ENCODE assay signal across 9 cellular contexts in the genomic region with DNA sequence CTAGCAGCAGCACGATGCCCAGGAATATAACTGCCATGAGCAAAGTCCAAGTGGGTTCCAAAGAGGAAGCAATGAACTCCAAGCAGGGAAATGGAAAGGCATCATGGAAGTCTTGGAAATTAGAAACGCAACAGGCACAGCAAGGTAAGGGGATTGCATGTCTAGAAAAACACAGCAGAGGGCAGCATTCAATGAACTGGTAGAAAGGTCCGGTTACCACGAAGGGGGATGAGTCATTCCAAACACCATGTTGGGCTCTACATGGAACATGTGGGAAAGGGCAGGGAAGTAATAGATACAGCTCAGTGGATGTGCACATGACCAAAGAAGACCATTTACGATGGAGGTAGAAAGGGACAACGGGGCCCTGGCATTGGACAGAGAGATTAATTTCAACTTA. TPM values are rescaled to one million over a fixed set of nuclear protein-coding genes. Genes with fewer than 3 reads are reported as not detected.
DNase-seq lines count a peak whose midpoint lies in the region; ATAC-seq and TF ChIP-seq lines count a peak whose summit lies in the region.
"Had no signal": no experiment of that assay in that cellular context is flagged by ENCODE, and none has a peak within 500 bp of the region (broad histone marks: within the 10 kb centered on the region; RNA-seq: fewer than 3 reads in every experiment).

No MANE protein-coding gene starts in this region.

- no peak overlapping the region for H2AFZ ChIP-seq in OCI-LY1 (ENCODE audit: low read length)

- H3K4me1 ChIP-seq in OCI-LY1 (ENCODE audit: insufficient read depth, low read length, severe bottlenecking), result no peaks in the 10 kb centered on the region

- H3K9me3 Mint-ChIP-seq in stimulated activated naive B cell treated with anti-CD40 and anti-IgM and Interleukin-4, amounts not matched to agents 10 μg/mL and 1 μg/mL and 100 μg/mL, for 72 hours, result no peaks in the 10 kb centered on the region
- no peaks in the 10 kb centered on the region for H3K9me3 Mint-ChIP-seq in naive thymus-derived CD8-positive, alpha-beta T cell

- no peaks in the 10 kb centered on the region for H4K20me1 ChIP-seq in OCI-LY1 (ENCODE audit: insufficient read depth, low read length)

- no peaks in the 10 kb centered on the region for H3K9me2 ChIP-seq in OCI-LY1 (ENCODE audit: low read depth, low read length)

- H3F3A ChIP-seq in OCI-LY1 (ENCODE audit: insufficient read depth, low read length), result no peaks in the 10 kb centered on the region

- H3K4me1 Mint-ChIP-seq in stimulated activated naive B cell treated with anti-CD40 and anti-IgM and Interleukin-4, amounts not matched to agents 10 μg/mL and 1 μg/mL and 100 μg/mL, for 72 hours, result peaks cover 0 to 5% of the 10 kb centered on the region in 2 donors
- H3K4me1 Mint-ChIP-seq in naive thymus-derived CD8-positive, alpha-beta T cell, result peaks cover 0 to 4% (median under 1%) of the 10 kb centered on the region in 4 donors

- H3K36me3 ChIP-seq in OCI-LY1 (ENCODE audit: insufficient read depth, low read length), result no peaks in the 10 kb centered on the region

- H3K36me3 Mint-ChIP-seq in stimulated activated naive B cell treated with anti-CD40 and anti-IgM and Interleukin-4, amounts not matched to agents 10 μg/mL and 1 μg/mL and 100 μg/mL, for 72 hours, result no peaks in the 10 kb centered on the region
- H3K36me3 Mint-ChIP-seq in naive thymus-derived CD8-positive, alpha-beta T cell, result no peaks in the 10 kb centered on the region

- H3K27ac ChIP-seq in OCI-LY1 (ENCODE audit: low read depth, low read length, poor library complexity, severe bottlenecking), result no peak overlapping the region

- no peaks in the 10 kb centered on the region for H3K79me2 ChIP-seq in OCI-LY1 (ENCODE audit: insufficient read depth, low read length)

- DNase-seq in DMS114 treated with DMSO at 0.1 percent for 48 hours (lab: John Stamatoyannopoulos, UW; ENCODE audit: unreplicated experiment), result peak; percentile 2
- DNase-seq in foreskin fibroblast, result peak; percentile 4 to 30
- DNase-seq in stimulated activated naive B cell treated with anti-CD40 and anti-IgM and Interleukin-4, amounts not matched to agents 10 μg/mL and 1 μg/mL and 100 μg/mL, for 72 hours, result no peak
- no peak for DNase-seq in naive thymus-derived CD8-positive, alpha-beta T cell
- no peak for DNase-seq in T-helper 1 cell

- no peak overlapping the region for H3K9ac ChIP-seq in OCI-LY1 (ENCODE audit: low read length)

- POLR2A ChIA-PET in naive thymus-derived CD8-positive, alpha-beta T cell (lab: Charles Lee), result no interaction called here

- no peaks in the 10 kb centered on the region for H3K9me3 ChIP-seq in OCI-LY1 (ENCODE audit: low read length)

- peak; percentile 55 for ATAC-seq in HG03432 (IDR thresholded peaks at IDR 0.05; ENCODE audit: unreplicated experiment)
- ATAC-seq in stimulated activated naive B cell treated with anti-CD40 and anti-IgM and Interleukin-4, amounts not matched to agents 10 μg/mL and 1 μg/mL and 100 μg/mL, for 72 hours (replicated peaks), result peak; percentile 46 to 50
- ATAC-seq in naive thymus-derived CD8-positive, alpha-beta T cell, result no peak
- no peak for ATAC-seq in HG03097 (IDR thresholded peaks at IDR 0.05; ENCODE audit: low FRiP score, unreplicated experiment)

- H3K27me3 ChIP-seq in OCI-LY1 (ENCODE audit: insufficient read depth, low read length), result no peaks in the 10 kb centered on the region

- H3K4me3 ChIP-seq in OCI-LY1 (ENCODE audit: low read depth, low read length, poor library complexity, severe bottlenecking) (no peak overlapping the region), foreskin fibroblast (ENCODE audit: low read depth in 1 of 2, low read length in 2 of 2) (no peak overlapping the region)

- no peak overlapping the region for H3K27ac Mint-ChIP-seq in stimulated activated naive B cell treated with anti-CD40 and anti-IgM and Interleukin-4, amounts not matched to agents 10 μg/mL and 1 μg/mL and 100 μg/mL, for 72 hours
- H3K27ac Mint-ChIP-seq in naive thymus-derived CD8-positive, alpha-beta T cell, result no peak overlapping the region

- TF ChIP-seq CTCF in OCI-LY1 (IDR thresholded peaks at IDR 0.05; ENCODE audit: low read length) (peak; percentile 56), foreskin fibroblast (IDR thresholded peaks at IDR 0.05; ENCODE audit: low read depth, low read length) (no peak)

- no peak overlapping the region for H3K4me3 Mint-ChIP-seq in stimulated activated naive B cell treated with anti-CD40 and anti-IgM and Interleukin-4, amounts not matched to agents 10 μg/mL and 1 μg/mL and 100 μg/mL, for 72 hours
- no peak overlapping the region for H3K4me3 Mint-ChIP-seq in naive thymus-derived CD8-positive, alpha-beta T cell

- peaks cover 38 to 40% of the 10 kb centered on the region in 2 donors for H3K27me3 Mint-ChIP-seq in stimulated activated naive B cell treated with anti-CD40 and anti-IgM and Interleukin-4, amounts not matched to agents 10 μg/mL and 1 μg/mL and 100 μg/mL, for 72 hours
- H3K27me3 Mint-ChIP-seq in naive thymus-derived CD8-positive, alpha-beta T cell, result peaks cover 16 to 49% (median 36%) of the 10 kb centered on the region in 5 donors

- H3K4me2 ChIP-seq in OCI-LY1 (ENCODE audit: low read length), result no peak overlapping the region

RNA-seq across cellular contexts. Expression of a gene that starts 36.4 kb away (rescaled TPM):
- total RNA-seq in naive thymus-derived CD8-positive, alpha-beta T cell, result not detected
- polyA plus RNA-seq in naive thymus-derived CD8-positive, alpha-beta T cell, result not detected
- total RNA-seq: glomerular endothelial cell had no signal

RNA-seq across cellular contexts. Expression of a gene that starts 52.0 kb away (rescaled TPM):
- not detected for total RNA-seq in naive thymus-derived CD8-positive, alpha-beta T cell
- polyA plus RNA-seq in naive thymus-derived CD8-positive, alpha-beta T cell, result not detected
- total RNA-seq: glomerular endothelial cell had no signal

Comparison
In these comparisons a context has a peak if more than half of its experiments do, and no peak if none do; other contexts are left out.
1. DNase-seq: peak in DMS114 treated with DMSO at 0.1 percent for 48 hours (single experiment) and foreskin fibroblast (2 of 2); none in stimulated activated naive B cell treated with anti-CD40 and anti-IgM and Interleukin-4, amounts not matched to agents 10 μg/mL and 1 μg/mL and 100 μg/mL, for 72 hours (single experiment), naive thymus-derived CD8-positive, alpha-beta T cell (0 of 10) and T-helper 1 cell (0 of 5).
2. ATAC-seq: peak in HG03432 (single experiment) and stimulated activated naive B cell treated with anti-CD40 and anti-IgM and Interleukin-4, amounts not matched to agents 10 μg/mL and 1 μg/mL and 100 μg/mL, for 72 hours (2 of 2); none in naive thymus-derived CD8-positive, alpha-beta T cell (0 of 2) and HG03097 (single experiment).